Comparison of ENCODE assay signal across 25 cellular contexts in the genomic region with DNA sequence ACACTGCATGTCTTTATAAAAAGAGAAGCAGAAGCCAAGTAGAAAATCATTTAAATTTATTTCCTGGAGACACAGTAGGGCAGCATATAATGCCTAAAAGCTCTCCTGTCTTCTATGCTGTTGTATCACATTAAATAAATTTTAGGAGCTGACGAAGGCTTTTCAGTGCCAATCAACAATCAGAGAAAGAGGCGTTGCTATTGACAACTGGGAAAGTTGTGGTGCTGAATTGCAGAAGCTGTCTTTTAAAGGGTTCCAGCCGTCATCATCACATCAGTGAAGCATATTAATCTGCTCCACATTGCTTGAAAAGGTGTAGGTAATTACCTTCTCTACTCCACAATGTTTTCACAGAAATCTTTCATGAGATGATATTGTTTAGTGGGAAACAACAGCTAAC.
"Had no signal": no experiment of that assay in that cellular context is flagged by ENCODE, and none has a peak within 500 bp of the region (broad histone marks: within the 10 kb centered on the region; RNA-seq: fewer than 3 reads in every experiment).

No MANE protein-coding gene starts in this region.

- DNase-seq: activated CD4-positive, alpha-beta memory T cell treated with anti-CD3 and anti-CD28 coated beads, Interleukin-2, amount 10 ng/mL, durations not matched to agents 7 days and 5 days; activated CD4-positive, alpha-beta T cell treated with anti-CD3 and anti-CD28 coated beads for 1 hour; activated CD4-positive, alpha-beta T cell treated with anti-CD3 and anti-CD28 coated beads for 48 hours; activated CD4-positive, CD25-positive, alpha-beta regulatory T cell; activated CD8-positive, alpha-beta memory T cell treated with anti-CD3 and anti-CD28 coated beads for 24 hours; activated CD8-positive, alpha-beta memory T cell treated with anti-CD3 and anti-CD28 coated beads, Interleukin-2, amount 10 ng/mL, durations not matched to agents 7 days and 5 days; activated CD8-positive, alpha-beta memory T cell treated with anti-CD3 and anti-CD28 coated beads, Interleukin-2, amount 50 U/mL, for 48 hours; activated effector memory CD4-positive, alpha-beta T cell treated with Interleukin-2 at 50 U/mL for 16 hours; activated naive CD4-positive, alpha-beta T cell treated with anti-CD3 and anti-CD28 coated beads, Interleukin-2, amount 10 ng/mL, durations not matched to agents 7 days and 5 days; activated naive CD8-positive, alpha-beta T cell treated with anti-CD3 and anti-CD28 coated beads, Interleukin-2, amount 50 U/mL, for 24 hours; activated T-cell treated with anti-CD3 and anti-CD28 coated beads, Interleukin-2, amount 50 U/mL, for 48 hours; caudate nucleus; cerebellar nuclear complex; NCI-H1105; NCI-H1417 treated with DMSO at 0.1 percent for 48 hours; NCI-H2029; NCI-H510A treated with DMSO at 0.1 percent for 48 hours; NCI-H526 treated with DMSO at 0.1 percent for 48 hours; NK-92 treated with Interleukin-12 subunit alpha and Interleukin-12 subunit beta, amount 100 ng/mL, for 24 hours; PC-3; Peyer's patch; RPMI8226; SHP77 treated with DMSO at 0.1 percent for 48 hours; T1000; WERI-Rb-1 had no signal
